Comparison of ENCODE assay signal across 1 cellular context in the genomic region with DNA sequence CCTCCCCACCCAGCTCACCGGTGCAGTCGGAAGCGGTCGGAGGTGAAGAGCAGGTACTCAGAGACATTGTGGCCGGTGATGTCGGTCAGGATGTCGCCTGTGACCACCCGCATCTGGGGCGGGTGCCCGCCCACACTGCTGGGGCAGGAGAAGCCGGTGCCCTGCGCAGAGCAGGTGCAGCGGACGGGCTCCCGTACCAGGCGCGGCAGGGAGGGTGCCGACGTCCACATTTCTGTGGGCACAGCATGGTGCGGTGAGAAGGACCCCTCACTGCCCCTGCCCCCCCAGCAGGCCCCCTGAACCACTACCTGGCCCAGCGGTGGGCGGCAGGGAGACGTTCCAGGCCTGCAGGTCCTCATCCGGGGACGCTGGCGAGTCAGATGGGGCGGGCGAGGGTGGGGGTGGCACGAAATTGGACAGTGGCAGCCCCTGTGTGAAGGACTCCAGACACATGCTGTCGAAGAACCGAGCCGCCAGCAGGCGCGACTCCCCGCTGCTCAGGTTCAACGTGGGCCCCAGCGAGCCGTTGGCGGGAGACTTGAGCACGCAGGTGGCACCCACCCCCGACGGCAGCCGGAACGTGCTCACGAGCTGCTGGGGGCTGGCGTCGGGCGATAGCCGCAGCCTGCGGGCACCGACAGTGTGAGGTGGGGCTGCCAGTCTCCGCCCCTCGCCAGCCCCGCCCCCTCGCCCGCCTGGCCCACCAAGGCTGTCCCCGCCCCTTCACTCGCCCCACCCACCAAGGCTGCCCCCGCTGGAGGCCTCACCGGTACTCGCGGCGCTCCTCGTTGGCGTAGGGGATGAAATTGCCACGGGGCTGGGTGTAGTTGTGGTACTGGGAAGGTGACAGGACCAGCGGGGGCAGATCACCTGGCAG.
TF ChIP-seq lines count a peak whose summit lies in the region.

No MANE protein-coding gene starts in this region.

TF ChIP-seq in SK-N-SH, 30 proteins besides CTCF, POLR2A, EP300 and RAD21 (continued from another document):
- TF ChIP-seq, protein P1, sequence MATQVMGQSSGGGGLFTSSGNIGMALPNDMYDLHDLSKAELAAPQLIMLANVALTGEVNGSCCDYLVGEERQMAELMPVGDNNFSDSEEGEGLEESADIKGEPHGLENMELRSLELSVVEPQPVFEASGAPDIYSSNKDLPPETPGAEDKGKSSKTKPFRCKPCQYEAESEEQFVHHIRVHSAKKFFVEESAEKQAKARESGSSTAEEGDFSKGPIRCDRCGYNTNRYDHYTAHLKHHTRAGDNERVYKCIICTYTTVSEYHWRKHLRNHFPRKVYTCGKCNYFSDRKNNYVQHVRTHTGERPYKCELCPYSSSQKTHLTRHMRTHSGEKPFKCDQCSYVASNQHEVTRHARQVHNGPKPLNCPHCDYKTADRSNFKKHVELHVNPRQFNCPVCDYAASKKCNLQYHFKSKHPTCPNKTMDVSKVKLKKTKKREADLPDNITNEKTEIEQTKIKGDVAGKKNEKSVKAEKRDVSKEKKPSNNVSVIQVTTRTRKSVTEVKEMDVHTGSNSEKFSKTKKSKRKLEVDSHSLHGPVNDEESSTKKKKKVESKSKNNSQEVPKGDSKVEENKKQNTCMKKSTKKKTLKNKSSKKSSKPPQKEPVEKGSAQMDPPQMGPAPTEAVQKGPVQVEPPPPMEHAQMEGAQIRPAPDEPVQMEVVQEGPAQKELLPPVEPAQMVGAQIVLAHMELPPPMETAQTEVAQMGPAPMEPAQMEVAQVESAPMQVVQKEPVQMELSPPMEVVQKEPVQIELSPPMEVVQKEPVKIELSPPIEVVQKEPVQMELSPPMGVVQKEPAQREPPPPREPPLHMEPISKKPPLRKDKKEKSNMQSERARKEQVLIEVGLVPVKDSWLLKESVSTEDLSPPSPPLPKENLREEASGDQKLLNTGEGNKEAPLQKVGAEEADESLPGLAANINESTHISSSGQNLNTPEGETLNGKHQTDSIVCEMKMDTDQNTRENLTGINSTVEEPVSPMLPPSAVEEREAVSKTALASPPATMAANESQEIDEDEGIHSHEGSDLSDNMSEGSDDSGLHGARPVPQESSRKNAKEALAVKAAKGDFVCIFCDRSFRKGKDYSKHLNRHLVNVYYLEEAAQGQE (IDR thresholded peaks at IDR 0.05; ENCODE audit: low read depth, low read length) = no peak
- TF ChIP-seq RXRA (IDR thresholded peaks at IDR 0.05; ENCODE audit: borderline replicate concordance, low read depth) (no peak), MXI1 (IDR thresholded peaks at IDR 0.05; ENCODE audit: low read depth, low read length) (no peak), FOSL2 (IDR thresholded peaks at IDR 0.05; ENCODE audit: borderline replicate concordance, low read depth) (no peak)
